Comparison of ENCODE assay signal across 17 cellular contexts in genomic region chr2:190065839-190066238, GRCh38. TPM values are rescaled to one million over a fixed set of nuclear protein-coding genes. Genes with fewer than 3 reads are reported as not detected.
DNase-seq lines count a peak whose midpoint lies in the region; ATAC-seq and TF ChIP-seq lines count a peak whose summit lies in the region.
"Had no signal": no experiment of that assay in that cellular context is flagged by ENCODE, and none has a peak within 500 bp of the region (broad histone marks: within the 10 kb centered on the region; RNA-seq: fewer than 3 reads in every experiment).

No MANE protein-coding gene starts in this region.

- no peak overlapping the region for H2BK120ac ChIP-seq in IMR-90 (ENCODE audit: low read depth, low read length)

- no peak overlapping the region for H2AK5ac ChIP-seq in IMR-90 (ENCODE audit: low read depth, low read length)

- no peak overlapping the region for H2BK5ac ChIP-seq in IMR-90 (ENCODE audit: low read depth, low read length, poor library complexity, severe bottlenecking)

- H2AFZ ChIP-seq in DND-41 (ENCODE audit: low read depth, low read length), result peak overlapping the region; percentile 31; the same call in 1 of the 2 replicates
- no peak overlapping the region for H2AFZ ChIP-seq in IMR-90 (replicated peaks; ENCODE audit: low read length, poor library complexity)

- H4K8ac ChIP-seq in IMR-90 (ENCODE audit: low read depth in 2 of 2, low read length in 2 of 2), result no peak overlapping the region

- H3K9me3 Mint-ChIP-seq in stimulated activated effector memory CD8-positive, alpha-beta T cell treated with anti-CD3 and anti-CD28 coated beads, Interleukin-12 subunit alpha, Interleukin-12 subunit beta, amount 100 ng/mL, for 72 hours, result no peaks in the 10 kb centered on the region
- no peaks in the 10 kb centered on the region for H3K9me3 Mint-ChIP-seq in activated CD4-positive, alpha-beta T cell treated with anti-CD3 and anti-CD28 coated beads, Interleukin-2, amount 10 ng/mL, durations not matched to agents 24 days and 14 days
- H3K9me3 Mint-ChIP-seq: CD4-positive, CD25-positive, alpha-beta regulatory T cell; IgD-negative memory B cell had no signal

- in situ Hi-C loops in IMR-90 (cut with MboI; ENCODE audit: low sequenced_read_pairs), result loop anchor here (5.0 kb wide), 1 partner anchor 269 kb away; no protein-coding TSS in a partner anchor

- dilution Hi-C loops in IMR-90 (cut with HindIII; ENCODE audit: low sequenced_read_pairs, unreplicated experiment), result no loop called here

- peaks cover 7% of the 10 kb centered on the region for H3K27me3 Mint-ChIP-seq in activated CD4-positive, alpha-beta T cell treated with anti-CD3 and anti-CD28 coated beads, Interleukin-2, amount 10 ng/mL, durations not matched to agents 24 days and 14 days

- no peaks in the 10 kb centered on the region for H4K20me1 ChIP-seq in DND-41 (ENCODE audit: insufficient read depth, low read length)
- H4K20me1 ChIP-seq in IMR-90 (ENCODE audit: insufficient read depth, low read length), result no peaks in the 10 kb centered on the region
- H4K20me1 ChIP-seq: BLaER1 treated with 17β-estradiol and CSF1 and Interleukin-3, amounts not matched to agents 10 nM and 100 nM had no signal

- no peak overlapping the region for H2BK20ac ChIP-seq in IMR-90 (ENCODE audit: low read depth, low read length)

- no peak overlapping the region for H3K18ac ChIP-seq in IMR-90 (ENCODE audit: low read depth, low read length)

- H3K4me1 Mint-ChIP-seq in stimulated activated effector memory CD8-positive, alpha-beta T cell treated with anti-CD3 and anti-CD28 coated beads, Interleukin-12 subunit alpha, Interleukin-12 subunit beta, amount 100 ng/mL, for 72 hours, result no peaks in the 10 kb centered on the region
- H3K4me1 Mint-ChIP-seq in activated CD4-positive, alpha-beta T cell treated with anti-CD3 and anti-CD28 coated beads, Interleukin-2, amount 10 ng/mL, durations not matched to agents 24 days and 14 days, result no peaks in the 10 kb centered on the region
- H3K4me1 Mint-ChIP-seq: CD4-positive, CD25-positive, alpha-beta regulatory T cell; IgD-negative memory B cell had no signal

- TF ChIP-seq POLR2A in IMR-90 (IDR thresholded peaks at IDR 0.05; ENCODE audit: low read depth, low read length), result no peak

- H3K27ac ChIP-seq in DND-41 (ENCODE audit: low read length) (no peak overlapping the region), IMR-90 (ENCODE audit: insufficient read depth, low read length) (no peak overlapping the region)
- H3K27ac ChIP-seq: BLaER1 treated with 17β-estradiol and CSF1 and Interleukin-3, amounts not matched to agents 10 nM and 100 nM; KMS-11 had no signal

- no peaks in the 10 kb centered on the region for H3K9me3 ChIP-seq in DND-41 (ENCODE audit: insufficient read depth, low read length, severe bottlenecking)
- no peaks in the 10 kb centered on the region for H3K9me3 ChIP-seq in IMR-90 (ENCODE audit: control insufficient read depth, insufficient read depth, low read length)
- H3K9me3 ChIP-seq: BLaER1 treated with 17β-estradiol and CSF1 and Interleukin-3, amounts not matched to agents 10 nM and 100 nM had no signal

- no peak overlapping the region for H2BK15ac ChIP-seq in IMR-90 (ENCODE audit: low read depth, low read length)

- no peak overlapping the region for H3K9ac ChIP-seq in DND-41 (ENCODE audit: low read depth, low read length)
- H3K9ac ChIP-seq in IMR-90 (ENCODE audit: low read depth, low read length), result no peak overlapping the region
- H3K9ac ChIP-seq: BLaER1 treated with 17β-estradiol and CSF1 and Interleukin-3, amounts not matched to agents 10 nM and 100 nM; KMS-11 had no signal

- intact Hi-C loops in IMR-90 (cut with micrococcal nuclease), result no loop called here
- intact Hi-C loops in activated CD4-positive, alpha-beta T cell treated with anti-CD3 and anti-CD28 coated beads, Interleukin-2, amount 10 ng/mL, durations not matched to agents 24 days and 14 days (cut with micrococcal nuclease), result no loop called here

- no peak for ATAC-seq in DND-41 (ENCODE audit: insufficient read depth, low read depth)
- ATAC-seq in IMR-90 (ENCODE audit: low read depth), result no peak
- ATAC-seq in stimulated activated effector memory CD8-positive, alpha-beta T cell treated with anti-CD3 and anti-CD28 coated beads, Interleukin-12 subunit alpha, Interleukin-12 subunit beta, amount 100 ng/mL, for 72 hours, result peak; percentile 16
- no peak for ATAC-seq in stimulated activated naive CD8-positive, alpha-beta T cell treated with anti-CD3 and anti-CD28 coated beads, Interleukin-15, Interleukin-2, amounts not matched to agents 100 U/mL and 50 U/mL, for 24 hours
- no peak for ATAC-seq in GM21447 (IDR thresholded peaks at IDR 0.05; ENCODE audit: unreplicated experiment)
- ATAC-seq: GM12878 had no signal

- H3K27me3 ChIP-seq in DND-41 (ENCODE audit: insufficient read depth, low read length, poor library complexity) (no peaks in the 10 kb centered on the region), IMR-90 (ENCODE audit: control insufficient read depth, insufficient read depth, low read length) (no peaks in the 10 kb centered on the region)
- H3K27me3 ChIP-seq: BLaER1 treated with 17β-estradiol and CSF1 and Interleukin-3, amounts not matched to agents 10 nM and 100 nM had no signal

- no peak overlapping the region for H3K4me3 Mint-ChIP-seq in stimulated activated effector memory CD8-positive, alpha-beta T cell treated with anti-CD3 and anti-CD28 coated beads, Interleukin-12 subunit alpha, Interleukin-12 subunit beta, amount 100 ng/mL, for 72 hours
- no peak overlapping the region for H3K4me3 Mint-ChIP-seq in activated CD4-positive, alpha-beta T cell treated with anti-CD3 and anti-CD28 coated beads, Interleukin-2, amount 10 ng/mL, durations not matched to agents 24 days and 14 days
- H3K4me3 Mint-ChIP-seq: CD4-positive, CD25-positive, alpha-beta regulatory T cell; IgD-negative memory B cell had no signal

- no peaks in the 10 kb centered on the region for H3K36me3 Mint-ChIP-seq in stimulated activated effector memory CD8-positive, alpha-beta T cell treated with anti-CD3 and anti-CD28 coated beads, Interleukin-12 subunit alpha, Interleukin-12 subunit beta, amount 100 ng/mL, for 72 hours
- no peaks in the 10 kb centered on the region for H3K36me3 Mint-ChIP-seq in activated CD4-positive, alpha-beta T cell treated with anti-CD3 and anti-CD28 coated beads, Interleukin-2, amount 10 ng/mL, durations not matched to agents 24 days and 14 days (ENCODE audit: low read depth)
- H3K36me3 Mint-ChIP-seq: CD4-positive, CD25-positive, alpha-beta regulatory T cell; IgD-negative memory B cell had no signal

- H3K56ac ChIP-seq in IMR-90 (ENCODE audit: extremely low read depth, insufficient read depth, low read length), result no peak overlapping the region

- H3K23ac ChIP-seq in IMR-90 (ENCODE audit: low read depth, low read length), result no peak overlapping the region

- TF ChIP-seq CTCF in DND-41 (IDR thresholded peaks at IDR 0.05; ENCODE audit: borderline replicate concordance, extremely low read depth, low read length, poor library complexity, severe bottlenecking) (no peak), IMR-90 (conservative IDR thresholded peaks at IDR 0.05; ENCODE audit: low read depth, low read length) (no peak), fibroblast of pulmonary artery (IDR thresholded peaks at IDR 0.05; ENCODE audit: low read length, missing control alignments) (no peak)

- H3K36me3 ChIP-seq in DND-41 (ENCODE audit: insufficient read depth, low read length), result no peaks in the 10 kb centered on the region
- H3K36me3 ChIP-seq in IMR-90 (ENCODE audit: control insufficient read depth, insufficient read depth, low read length), result no peaks in the 10 kb centered on the region
- H3K36me3 ChIP-seq: BLaER1 treated with 17β-estradiol and CSF1 and Interleukin-3, amounts not matched to agents 10 nM and 100 nM had no signal

- H3K4me2 ChIP-seq in DND-41 (ENCODE audit: insufficient read depth, low read length), result no peak overlapping the region
- no peak overlapping the region for H3K4me2 ChIP-seq in IMR-90 (ENCODE audit: low read depth, low read length)
- H3K4me2 ChIP-seq: BLaER1 treated with 17β-estradiol and CSF1 and Interleukin-3, amounts not matched to agents 10 nM and 100 nM; KMS-11 had no signal

- no peak for DNase-seq in DND-41
- peak; percentile 4 for DNase-seq in IMR-90
- peak; percentile 4 for DNase-seq in fibroblast of pulmonary artery (ENCODE audit: low read depth)
- no peak for DNase-seq in stimulated activated effector memory CD8-positive, alpha-beta T cell treated with anti-CD3 and anti-CD28 coated beads, Interleukin-12 subunit alpha, Interleukin-12 subunit beta, amount 100 ng/mL, for 72 hours (ENCODE audit: low spot score in 2 of 2)
- DNase-seq in stimulated activated naive CD8-positive, alpha-beta T cell treated with anti-CD3 and anti-CD28 coated beads, Interleukin-15, Interleukin-2, amounts not matched to agents 100 U/mL and 50 U/mL, for 24 hours, result no peak
- DNase-seq in activated CD4-positive, alpha-beta T cell treated with anti-CD3 and anti-CD28 coated beads, Interleukin-2, amount 10 ng/mL, durations not matched to agents 24 days and 14 days, result no peak
- DNase-seq: ACHN; CD4-positive, CD25-positive, alpha-beta regulatory T cell; H7 had no signal

- POLR2A ChIA-PET in IMR-90 (lab: Charles Lee; ENCODE audit: unreplicated experiment), result no interaction called here

- no peak overlapping the region for H2AK9ac ChIP-seq in IMR-90 (replicated peaks; ENCODE audit: low read depth, low read length, poor library complexity)

- no CpG with 5 or more reads among the region's 4 CpGs for WGBS in IMR-90 (ENCODE audit: extremely low coverage in 2 of 2, insufficient read length in 1 of 2), 2 experiments

- no peak overlapping the region for H3K4ac ChIP-seq in IMR-90 (ENCODE audit: low read depth, low read length)

- H3K27ac Mint-ChIP-seq in stimulated activated effector memory CD8-positive, alpha-beta T cell treated with anti-CD3 and anti-CD28 coated beads, Interleukin-12 subunit alpha, Interleukin-12 subunit beta, amount 100 ng/mL, for 72 hours, result no peak overlapping the region
- H3K27ac Mint-ChIP-seq in activated CD4-positive, alpha-beta T cell treated with anti-CD3 and anti-CD28 coated beads, Interleukin-2, amount 10 ng/mL, durations not matched to agents 24 days and 14 days, result no peak overlapping the region
- H3K27ac Mint-ChIP-seq: CD4-positive, CD25-positive, alpha-beta regulatory T cell; IgD-negative memory B cell had no signal

- no peaks in the 10 kb centered on the region for H3K79me1 ChIP-seq in IMR-90 (ENCODE audit: low read depth in 1 of 2, low read length in 2 of 2)

- no peak overlapping the region for H4K91ac ChIP-seq in IMR-90 (ENCODE audit: insufficient read depth, low read depth, low read length)

- H3K79me2 ChIP-seq in DND-41 (ENCODE audit: insufficient read depth, low read length), result no peaks in the 10 kb centered on the region

- TF ChIP-seq RAD21 in IMR-90 (IDR thresholded peaks at IDR 0.05; ENCODE audit: low read length), result no peak

- no peak overlapping the region for H3K14ac ChIP-seq in IMR-90 (replicated peaks; ENCODE audit: low read depth, low read length)

- H3K9me1 ChIP-seq in IMR-90 (ENCODE audit: insufficient read depth, low read length), result no peaks in the 10 kb centered on the region

- no peak overlapping the region for H4K5ac ChIP-seq in IMR-90 (ENCODE audit: low read depth, low read length)

- CTCF ChIA-PET in IMR-90 (lab: Yijun Ruan, JAX), result no interaction called here

- H3K4me3 ChIP-seq in DND-41 (ENCODE audit: low read depth in 1 of 2, low read length in 2 of 2), result no peak overlapping the region
- no peak overlapping the region for H3K4me3 ChIP-seq in IMR-90 (ENCODE audit: insufficient read depth, low read depth, low read length)
- no peak overlapping the region for H3K4me3 ChIP-seq in fibroblast of pulmonary artery (replicated peaks; ENCODE audit: low read depth, low read length)
- H3K4me3 ChIP-seq: BLaER1 treated with 17β-estradiol and CSF1 and Interleukin-3, amounts not matched to agents 10 nM and 100 nM; GM12878 had no signal

- no peaks in the 10 kb centered on the region for H3K4me1 ChIP-seq in DND-41 (ENCODE audit: insufficient read depth, low read length)
- H3K4me1 ChIP-seq in IMR-90 (ENCODE audit: control insufficient read depth, insufficient read depth, low read length), result no peaks in the 10 kb centered on the region

- no TSS peak for BruUV-seq in IMR-90 (replicated peaks; lab: Mats Ljungman, UMichigan)

RNA-seq across cellular contexts. Expression of gene MSTN, which starts 3.3 kb away (rescaled TPM):
- under 0.01 TPM in 1 of 2 replicates, not detected in the other for total RNA-seq in IMR-90 (2012; rRNA removed)
- polyA plus RNA-seq in IMR-90 (2012; rRNA removed), result not detected in 2 replicates
- 0.02 TPM in 1 of 2 replicates, not detected in the other for polyA plus RNA-seq in IMR-90 (2012; cell fraction: cytosol; rRNA removed)
- 0.02 and 0.24 TPM in 2 replicates for polyA plus RNA-seq in IMR-90 (2012; cell fraction: nucleus; rRNA removed; ENCODE audit: low replicate concordance)
- not detected in 2 replicates for total RNA-seq in activated CD4-positive, alpha-beta T cell treated with anti-CD3 and anti-CD28 coated beads, Interleukin-2, amount 10 ng/mL, durations not matched to agents 24 days and 14 days
- total RNA-seq: A172; CD4-positive, CD25-positive, alpha-beta regulatory T cell; G401; GM12878; H7; HT-29 had no signal
- polyA plus RNA-seq: CD4-positive, CD25-positive, alpha-beta regulatory T cell; IgD-negative memory B cell had no signal

Comparison
In these comparisons a context has a peak if more than half of its experiments do, and no peak if none do; other contexts are left out.
1. DNase-seq: peak in IMR-90 (single experiment) and fibroblast of pulmonary artery (single experiment); none in DND-41 (single experiment), stimulated activated effector memory CD8-positive, alpha-beta T cell treated with anti-CD3 and anti-CD28 coated beads, Interleukin-12 subunit alpha, Interleukin-12 subunit beta, amount 100 ng/mL, for 72 hours (0 of 2), stimulated activated naive CD8-positive, alpha-beta T cell treated with anti-CD3 and anti-CD28 coated beads, Interleukin-15, Interleukin-2, amounts not matched to agents 100 U/mL and 50 U/mL, for 24 hours (single experiment) and activated CD4-positive, alpha-beta T cell treated with anti-CD3 and anti-CD28 coated beads, Interleukin-2, amount 10 ng/mL, durations not matched to agents 24 days and 14 days (single experiment).